In genomic region chr16:90106269-90106668, GRCh38 we compare ENCODE assay signal across 11 cellular contexts. TPM values are rescaled to one million over a fixed set of nuclear protein-coding genes. Genes with fewer than 3 reads are reported as not detected.
A peak's percentile ranks its signal among the peaks of the same experiment; 100 is the strongest.
DNase-seq lines count a peak whose midpoint lies in the region; ATAC-seq and TF ChIP-seq lines count a peak whose summit lies in the region.
"Not testable (repeated sequence)": the region's sequence is repeated elsewhere in the genome, so short reads cannot be mapped to it uniquely, and the experiment has no call there.
"Had no signal": no experiment of that assay in that cellular context is flagged by ENCODE, and none has a peak within 500 bp of the region (broad histone marks: within the 10 kb centered on the region; RNA-seq: fewer than 3 reads in every experiment).

No MANE protein-coding gene starts in this region.

- intact Hi-C loops in activated CD4-positive, alpha-beta T cell treated with anti-CD3 and anti-CD28 coated beads for 36 hours (cut with DNase I, micrococcal nuclease), result not testable (repeated sequence)

- not testable (repeated sequence) for H3K36me3 Mint-ChIP-seq in activated CD4-positive, alpha-beta T cell treated with anti-CD3 and anti-CD28 coated beads for 36 hours (ENCODE audit: low read depth); type B pancreatic cell

- POLR2A ChIA-PET in activated CD4-positive, alpha-beta T cell treated with anti-CD3 and anti-CD28 coated beads for 36 hours (lab: Charles Lee), result not testable (repeated sequence)

- not testable (repeated sequence) for H3K4me1 Mint-ChIP-seq in activated CD4-positive, alpha-beta T cell treated with anti-CD3 and anti-CD28 coated beads for 36 hours; type B pancreatic cell (ENCODE audit: unreplicated experiment)

- not testable (repeated sequence) for H3K79me1 ChIP-seq in mesendoderm (ENCODE audit: low read length)

- H3K4ac ChIP-seq in mesendoderm (ENCODE audit: low read depth, low read length), result not testable (repeated sequence)

- not testable (repeated sequence) for H3K36me3 ChIP-seq in mesendoderm (ENCODE audit: control insufficient read depth, insufficient read depth, low read length)

- H3K9me3 Mint-ChIP-seq in activated CD4-positive, alpha-beta T cell treated with anti-CD3 and anti-CD28 coated beads for 36 hours (ENCODE audit: low read depth); type B pancreatic cell: not testable (repeated sequence)

- ATAC-seq in HG03354 (IDR thresholded peaks at IDR 0.05; ENCODE audit: poor library complexity, severe bottlenecking, unreplicated experiment), result peak; percentile 79
- peak; percentile 98 for ATAC-seq in activated CD4-positive, alpha-beta T cell treated with anti-CD3 and anti-CD28 coated beads for 36 hours
- ATAC-seq in foreskin keratinocyte, result peak; percentile 57

- H3K79me2 ChIP-seq in mesendoderm (ENCODE audit: control insufficient read depth, insufficient read depth, low read length), result not testable (repeated sequence)

- not testable (repeated sequence) for H3K4me1 ChIP-seq in foreskin keratinocyte; mesendoderm (ENCODE audit: control insufficient read depth, low read depth, low read length)

- WGBS in mesendoderm (ENCODE audit: extremely low coverage, insufficient coverage, low lambda C conversion rate), result no CpG with 5 or more reads among the region's 32 CpGs

- H3K9ac ChIP-seq in mesendoderm (ENCODE audit: low read length), result not testable (repeated sequence)

- H3K27ac ChIP-seq in foreskin keratinocyte; mesendoderm (ENCODE audit: low read depth, low read length): not testable (repeated sequence)

- not testable (repeated sequence) for H3K56ac ChIP-seq in mesendoderm (ENCODE audit: low read length)

- H2AK5ac ChIP-seq in mesendoderm (ENCODE audit: low read length), result not testable (repeated sequence)

- TF ChIP-seq CTCF in GM12872 (IDR thresholded peaks at IDR 0.05; ENCODE audit: insufficient read depth, low read depth, low read length) (0 out of 3 replicates have a peak, but pooled peaks have one; percentile 12), foreskin keratinocyte (conservative IDR thresholded peaks at IDR 0.05) (peak; percentile 41), type B pancreatic cell (conservative IDR thresholded peaks at IDR 0.05) (peak; percentile 79)

- not testable (repeated sequence) for H2BK15ac ChIP-seq in mesendoderm (replicated peaks; ENCODE audit: low read depth)

- H3K4me3 ChIP-seq in mesendoderm (ENCODE audit: low read length), result not testable (repeated sequence)

- H3K18ac ChIP-seq in mesendoderm (ENCODE audit: low read length), result not testable (repeated sequence)

- not testable (repeated sequence) for H2BK5ac ChIP-seq in mesendoderm (ENCODE audit: low read length)

- peak overlapping the region; percentile 68 for H3K4me3 Mint-ChIP-seq in activated CD4-positive, alpha-beta T cell treated with anti-CD3 and anti-CD28 coated beads for 36 hours
- H3K4me3 Mint-ChIP-seq in type B pancreatic cell, result not testable (repeated sequence)

- CTCF ChIA-PET in activated CD4-positive, alpha-beta T cell treated with anti-CD3 and anti-CD28 coated beads for 36 hours (lab: Charles Lee), result not testable (repeated sequence)

- H3K4me2 ChIP-seq in mesendoderm (ENCODE audit: low read length), result not testable (repeated sequence)

- H3K23ac ChIP-seq in mesendoderm (ENCODE audit: low read length), result not testable (repeated sequence)

- not testable (repeated sequence) for H4K5ac ChIP-seq in mesendoderm (ENCODE audit: low read length)

- not testable (repeated sequence) for H2BK120ac ChIP-seq in mesendoderm (ENCODE audit: low read depth, low read length)

- not testable (repeated sequence) for H3K27me3 ChIP-seq in foreskin keratinocyte; mesendoderm (ENCODE audit: insufficient read depth, low read length, poor library complexity)

- not testable (repeated sequence) for H3K27me3 Mint-ChIP-seq in activated CD4-positive, alpha-beta T cell treated with anti-CD3 and anti-CD28 coated beads for 36 hours
- H3K27me3 Mint-ChIP-seq in type B pancreatic cell, result peaks cover 22% of the 10 kb centered on the region

- not testable (repeated sequence) for H4K8ac ChIP-seq in mesendoderm (ENCODE audit: low read depth, low read length)

- not testable (repeated sequence) for H3K27ac Mint-ChIP-seq in activated CD4-positive, alpha-beta T cell treated with anti-CD3 and anti-CD28 coated beads for 36 hours; type B pancreatic cell

- DNase-seq in activated CD4-positive, alpha-beta T cell treated with anti-CD3 and anti-CD28 coated beads for 36 hours, result peak; percentile 91
- peak; percentile 41 for DNase-seq in activated gamma-delta T cell treated with anti-CD3 and anti-CD28 coated beads, Interleukin-2, amount 50 U/mL, for 16 hours (ENCODE audit: low read depth)
- DNase-seq in foreskin keratinocyte (peak in 1 of 2 donors; percentile 19), mesendoderm (peak; percentile 81)
- peak; percentile 48 to 73 for DNase-seq in stimulated activated CD4-positive, alpha-beta T cell treated with anti-CD3 and anti-CD28 coated beads, Interleukin-15, amount 100 ng/mL, for 48 hours (ENCODE audit: low read depth in 2 of 2)
- not testable (repeated sequence) for DNase-seq in type B pancreatic cell (ENCODE audit: extremely low spot score, unreplicated experiment)

RNA-seq across cellular contexts. Expression of gene PRDM7, which starts 29.1 kb away (rescaled TPM):
- not detected for total RNA-seq in activated CD4-positive, alpha-beta T cell treated with anti-CD3 and anti-CD28 coated beads for 36 hours
- total RNA-seq in foreskin keratinocyte (not detected in 2 replicates), type B pancreatic cell (ENCODE audit: low replicate concordance) (not detected in 2 replicates)
- not detected in 2 replicates for polyA plus RNA-seq in foreskin keratinocyte
- polyA plus RNA-seq in mesendoderm (2013, experiment 1 of 2), result not detected
- not detected for polyA plus RNA-seq in mesendoderm (2013, experiment 2 of 2)
- total RNA-seq: colonic mucosa, myocyte had no signal
- polyA plus RNA-seq: IgD-negative memory B cell had no signal

Comparison
In these comparisons a context has a peak if more than half of its experiments do, and no peak if none do; other contexts are left out.
1. CTCF ChIP-seq: peak in every context shown above with its lines; median percentile 79 in type B pancreatic cell; 41 in foreskin keratinocyte; 12 in GM12872.